In the genomic region with DNA sequence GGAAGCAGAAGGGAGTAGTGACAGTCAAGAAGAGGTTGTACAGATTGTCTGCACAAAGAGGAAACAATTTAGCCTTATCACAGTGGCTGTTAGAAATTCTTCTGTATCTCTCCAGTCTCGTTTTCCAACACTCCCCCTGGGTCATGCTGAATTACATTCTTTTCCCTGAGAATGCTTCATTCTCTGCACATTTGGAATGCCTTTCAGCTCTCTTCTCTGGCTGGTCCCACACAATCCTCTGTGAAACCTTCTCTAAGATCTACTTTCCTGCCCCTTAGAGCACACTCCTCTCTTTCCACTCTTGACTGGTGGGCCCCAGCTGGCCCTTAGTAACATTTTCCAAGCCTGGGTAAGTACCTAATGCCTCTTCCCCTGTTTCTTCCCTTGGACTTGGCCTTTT, we compare ENCODE assay signal across 13 cellular contexts. TPM values are rescaled to one million over a fixed set of nuclear protein-coding genes. Genes with fewer than 3 reads are reported as not detected.
DNase-seq lines count a peak whose midpoint lies in the region; ATAC-seq, FAIRE-seq and TF ChIP-seq lines count a peak whose summit lies in the region.
"Had no signal": no experiment of that assay in that cellular context is flagged by ENCODE, and none has a peak within 500 bp of the region (broad histone marks: within the 10 kb centered on the region; RNA-seq: fewer than 3 reads in every experiment).

No MANE protein-coding gene starts in this region.

- no peaks in the 10 kb centered on the region for H3F3A ChIP-seq in SK-N-SH (replicated peaks; ENCODE audit: insufficient read depth)

- POLR2A ChIA-PET in SK-N-SH (lab: Yijun Ruan, JAX) = no interaction called here

- peaks cover 15% of the 10 kb centered on the region for H3K36me3 Mint-ChIP-seq in chondrocyte (ENCODE audit: low read depth)

- H3K9ac ChIP-seq in SK-N-SH (no peak overlapping the region), Karpas-422 (ENCODE audit: low read length) (peak overlapping the region; percentile 4; the same call in 1 of the 2 replicates), neuronal stem cell (ENCODE audit: low read depth, low read length, poor library complexity) (no peak overlapping the region)

- no peak overlapping the region for H2BK120ac ChIP-seq in neuronal stem cell (ENCODE audit: low read depth, low read length)

- peaks cover 3% of the 10 kb centered on the region for H3K79me1 ChIP-seq in neuronal stem cell (ENCODE audit: low read depth, low read length)

- H3K4me3 ChIP-seq in SK-N-SH (ENCODE audit: low read depth in 2 of 2, low read length in 1 of 2) = no peak overlapping the region
- H3K4me3 ChIP-seq in Karpas-422 (ENCODE audit: low read length) = no peak overlapping the region
- H3K4me3 ChIP-seq in neuronal stem cell (ENCODE audit: low read length in 2 of 2) = no peak overlapping the region
- no peak overlapping the region for H3K4me3 ChIP-seq in pancreas
- H3K4me3 ChIP-seq: tibial nerve had no signal

- H3K4ac ChIP-seq in neuronal stem cell (ENCODE audit: low read length) = no peak overlapping the region

- H3K4me2 ChIP-seq in SK-N-SH (no peak overlapping the region), Karpas-422 (ENCODE audit: low read depth, low read length, poor library complexity, severe bottlenecking) (peak overlapping the region; percentile 20), neuronal stem cell (ENCODE audit: insufficient read depth, low read length, poor library complexity, severe bottlenecking) (no peak overlapping the region)

- H2BK15ac ChIP-seq in neuronal stem cell (ENCODE audit: low read length) = no peak overlapping the region

- H3K27ac Mint-ChIP-seq in chondrocyte (ENCODE audit: unreplicated experiment) = peak overlapping the region; percentile 73

- CTCF ChIA-PET in SK-N-SH (lab: Yijun Ruan, JAX) = no interaction called here

- no peaks in the 10 kb centered on the region for H3K27me3 ChIP-seq in SK-N-SH (ENCODE audit: insufficient read depth)
- no peaks in the 10 kb centered on the region for H3K27me3 ChIP-seq in Karpas-422 (ENCODE audit: low read length)
- no peaks in the 10 kb centered on the region for H3K27me3 ChIP-seq in neuronal stem cell (ENCODE audit: control insufficient read depth in 3 of 3, insufficient read depth in 3 of 3, low read depth in 1 of 3, low read length in 3 of 3)
- H3K27me3 ChIP-seq in pancreas = no peaks in the 10 kb centered on the region
- H3K27me3 ChIP-seq: tibial nerve had no signal

- no peaks in the 10 kb centered on the region for H3K9me3 ChIP-seq in SK-N-SH
- no peaks in the 10 kb centered on the region for H3K9me3 ChIP-seq in Karpas-422 (ENCODE audit: low read length)
- H3K9me3 ChIP-seq in neuronal stem cell (replicated peaks in 1 of 2; ENCODE audit: control insufficient read depth in 2 of 2, insufficient read depth in 1 of 2, low read depth in 1 of 2, low read length in 2 of 2) = no peaks in the 10 kb centered on the region
- no peaks in the 10 kb centered on the region for H3K9me3 ChIP-seq in pancreas
- H3K9me3 ChIP-seq: tibial nerve had no signal

- H3K9me2 ChIP-seq in SK-N-SH (no peaks in the 10 kb centered on the region), Karpas-422 (replicated peaks; ENCODE audit: insufficient read depth, low read length) (no peaks in the 10 kb centered on the region)

- 75% methylated on average over 1 of the region's 1 CpG for WGBS in SK-N-SH (ENCODE audit: low lambda C conversion rate)
- WGBS in neuronal stem cell (ENCODE audit: extremely low coverage in 2 of 2, insufficient read length in 2 of 2, insufficient replicate concordance in 1 of 2), 2 donors = no CpG with 5 or more reads among the region's 1 CpG
- WGBS in pancreas, 2 donors = 39 to 78% methylated on average over 1 of the region's 1 CpG

- ATAC-seq in SK-N-SH treated with all-trans-retinoic acid at 6 μM for 48 hours (peak; percentile 46; the same call in 1 of the 3 replicates), pancreas (no peak)

- no peak for TF ChIP-seq EP300 in SK-N-SH (IDR thresholded peaks at IDR 0.05; ENCODE audit: borderline replicate concordance in 1 of 2, low read depth in 1 of 2, low read length in 1 of 2)

- H3K9me3 Mint-ChIP-seq in chondrocyte (ENCODE audit: low read depth) = no peaks in the 10 kb centered on the region

- H3K27me3 Mint-ChIP-seq in chondrocyte (ENCODE audit: low read depth) = no peaks in the 10 kb centered on the region

- H3K23ac ChIP-seq in neuronal stem cell (ENCODE audit: low read depth, low read length, poor library complexity) = no peak overlapping the region

- no peak overlapping the region for H2BK12ac ChIP-seq in neuronal stem cell (ENCODE audit: low read length)

- H2AFZ ChIP-seq in SK-N-SH (ENCODE audit: low read depth) = no peak overlapping the region
- no peak overlapping the region for H2AFZ ChIP-seq in Karpas-422 (ENCODE audit: low read length)
- no peak overlapping the region for H2AFZ ChIP-seq in neuronal stem cell (ENCODE audit: low read length)

- TF ChIP-seq CTCF in SK-N-SH (IDR thresholded peaks at IDR 0.05) (no peak), chondrocyte (IDR thresholded peaks at IDR 0.05) (no peak), pancreas (IDR thresholded peaks at IDR 0.05) (no peak)

- peaks cover 34 to 42% of the 10 kb centered on the region in 2 experiments for H3K36me3 ChIP-seq in SK-N-SH (replicated peaks in 1 of 2; ENCODE audit: control insufficient read depth in 1 of 2, insufficient read depth in 2 of 2, low read length in 1 of 2)
- H3K36me3 ChIP-seq in Karpas-422 (ENCODE audit: insufficient read depth, low read length) = peaks cover 47% of the 10 kb centered on the region
- peaks cover 15 to 76% of the 10 kb centered on the region in 2 donors for H3K36me3 ChIP-seq in neuronal stem cell (replicated peaks in 1 of 2; ENCODE audit: control insufficient read depth in 2 of 2, insufficient read depth in 2 of 2, low read length in 2 of 2)
- peaks cover 0 to 15% (median 0%) of the 10 kb centered on the region in 3 donors for H3K36me3 ChIP-seq in pancreas

- H4K91ac ChIP-seq in neuronal stem cell (ENCODE audit: low read depth, low read length, poor library complexity) = no peak overlapping the region

- no peak for FAIRE-seq in pancreas (lab: Jason Lieb, UNC)

- H3K4me1 ChIP-seq in SK-N-SH (ENCODE audit: control insufficient read depth in 1 of 2, insufficient read depth in 2 of 2, low read depth in 1 of 2, low read length in 1 of 2) (no peaks in the 10 kb centered on the region), Karpas-422 (ENCODE audit: low read length) (peaks cover 38% of the 10 kb centered on the region), neuronal stem cell (ENCODE audit: control insufficient read depth in 2 of 2, insufficient read depth in 1 of 2, low read depth in 1 of 2, low read length in 2 of 2) (peaks cover 0 to 8% of the 10 kb centered on the region in 2 donors), pancreas (peaks cover 0 to 5% (median 0%) of the 10 kb centered on the region in 3 donors)

- peak overlapping the region in 1 of 2 experiments; percentile 7; a peak in 1 of 4 replicates for H3K27ac ChIP-seq in SK-N-SH (ENCODE audit: low read depth in 2 of 2, low read length in 1 of 2)
- H3K27ac ChIP-seq in Karpas-422 (ENCODE audit: low read length) = peak overlapping the region; percentile 90
- H3K27ac ChIP-seq in neuronal stem cell (replicated peaks; ENCODE audit: low read length) = peak overlapping the region; percentile 69
- no peak overlapping the region for H3K27ac ChIP-seq in pancreas
- H3K27ac ChIP-seq: 22Rv1 had no signal

- peak overlapping the region; percentile 14 for H2BK5ac ChIP-seq in neuronal stem cell (ENCODE audit: low read length)

- TF ChIP-seq RAD21 in SK-N-SH (IDR thresholded peaks at IDR 0.05; ENCODE audit: low read length) = no peak

- peak overlapping the region; percentile 20 for H2AK5ac ChIP-seq in neuronal stem cell (ENCODE audit: low read depth, low read length)

- DNase-seq in SK-N-SH (no peak), Karpas-422 (no peak), chondrocyte (ENCODE audit: low spot score) (no peak), neuronal stem cell (ENCODE audit: low spot score) (no peak), pancreas (no peak), NCI-H1417 treated with DMSO at 0.1 percent for 48 hours (lab: John Stamatoyannopoulos, UW) (no peak)
- DNase-seq in stimulated activated CD4-positive, alpha-beta T cell treated with anti-CD3 and anti-CD28 coated beads, Interleukin-4, amount 100 ng/mL, for 4 hours = no peak
- DNase-seq: Calu3, hippocampal formation, NCI-H2171 had no signal

- H3K4me1 Mint-ChIP-seq in chondrocyte (ENCODE audit: low read depth) = peaks cover 36% of the 10 kb centered on the region

- H3K4me3 Mint-ChIP-seq in chondrocyte (ENCODE audit: unreplicated experiment) = no peak overlapping the region

- H4K8ac ChIP-seq in neuronal stem cell (ENCODE audit: low read depth, low read length) = no peak overlapping the region

- H3K79me2 ChIP-seq in SK-N-SH (ENCODE audit: insufficient read depth) (no peaks in the 10 kb centered on the region), Karpas-422 (ENCODE audit: low read length) (peaks cover 9% of the 10 kb centered on the region)

- H4K20me1 ChIP-seq in SK-N-SH (ENCODE audit: insufficient read depth) (no peaks in the 10 kb centered on the region), Karpas-422 (ENCODE audit: insufficient read depth, low read depth, low read length) (0 out of 2 replicates have a peak, but pooled peaks cover 4% of the 10 kb centered on the region)

- H3K14ac ChIP-seq in neuronal stem cell (ENCODE audit: low read length) = no peak overlapping the region

- intact Hi-C loops in pancreas (cut with DNase I) = no loop called here

- no peak overlapping the region for H3K18ac ChIP-seq in neuronal stem cell (ENCODE audit: low read length)

TF ChIP-seq in SK-N-SH treated with all-trans-retinoic acid at 6 μM for 48 hours, 23 proteins besides CTCF, POLR2A, EP300 and RAD21 (continues in another document):
- TF ChIP-seq ESRRG (CRISPR knock-in tag; IDR thresholded peaks at IDR 0.05) = no peak

RNA-seq across cellular contexts. Expression of gene HMCES, which starts 25.5 kb away (rescaled TPM):
- polyA plus RNA-seq in SK-N-SH (2012; rRNA removed) (29.0 and 32.4 TPM in 2 replicates), pancreas (10 to 100 TPM in 1 of 2 donors, 1 to 10 TPM in 1; 8.0 to 22.5 TPM)
- 33.5 and 34.7 TPM in 2 replicates for polyA plus RNA-seq in SK-N-SH (2012; cell fraction: cytosol; rRNA removed)
- polyA plus RNA-seq in SK-N-SH (2012; cell fraction: nucleus; rRNA removed) = 22.5 and 25.0 TPM in 2 replicates
- 169 and 275 TPM in 2 replicates for total RNA-seq in Karpas-422 (2014; rRNA removed; shearing (Covaris generic); ENCODE audit: low replicate concordance)
- total RNA-seq in chondrocyte (21.6 to 25.9 TPM (median 22.7 TPM) in 3 replicates), pancreas (10 to 100 TPM in 4 of 6 donors, 1 to 10 TPM in 2; 8.1 to 14.0 (median 10.7) TPM)
- polyA plus RNA-seq in neuronal stem cell (2013, experiment 1 of 2) = 26.8 TPM
- 25.4 TPM for polyA plus RNA-seq in neuronal stem cell (2013, experiment 2 of 2)

RNA-seq across cellular contexts. Expression of gene COPG1, which starts 54.7 kb away (rescaled TPM):
- polyA plus RNA-seq in SK-N-SH (2012; rRNA removed) = 111 and 114 TPM in 2 replicates
- polyA plus RNA-seq in SK-N-SH (2012; cell fraction: cytosol; rRNA removed) = 96.5 and 100 TPM in 2 replicates
- 112 and 138 TPM in 2 replicates for polyA plus RNA-seq in SK-N-SH (2012; cell fraction: nucleus; rRNA removed)
- total RNA-seq in Karpas-422 (2014; rRNA removed; shearing (Covaris generic); ENCODE audit: low replicate concordance) = 88.1 and 108 TPM in 2 replicates
- 269 to 342 TPM (median 276 TPM) in 3 replicates for total RNA-seq in chondrocyte
- 32.7 TPM for polyA plus RNA-seq in neuronal stem cell (2013, experiment 1 of 2)
- 33.9 TPM for polyA plus RNA-seq in neuronal stem cell (2013, experiment 2 of 2)
- total RNA-seq in pancreas = 100 to 1,000 TPM in 5 of 6 donors, 10 to 100 TPM in 1; 90.1 to 137 (median 110) TPM
- polyA plus RNA-seq in pancreas = 10 to 100 TPM; 81.4 to 99.7 TPM

Comparison
In these comparisons a context has a peak if more than half of its experiments do, and no peak if none do; other contexts are left out.
1. H3K27ac ChIP-seq: peak in Karpas-422 (single experiment) and neuronal stem cell (single experiment); none in pancreas (0 of 4).